23 cellular contexts compared by ENCODE assay signal in genomic region chr10:34890931-34891330, GRCh38.
"Had no signal": no experiment of that assay in that cellular context is flagged by ENCODE, and none has a peak within 500 bp of the region (broad histone marks: within the 10 kb centered on the region; RNA-seq: fewer than 3 reads in every experiment).

No MANE protein-coding gene starts in this region.

- H3K4me3 ChIP-seq: adrenal gland, pancreas, suprapubic skin had no signal

- H3K27ac Mint-ChIP-seq: activated naive CD4-positive, alpha-beta T cell treated with anti-CD3 and anti-CD28 coated beads, Interleukin-2, amount 50 U/mL, for 72 hours; activated T-helper 1 cell treated with anti-CD3 and anti-CD28 coated beads, Interleukin-12 subunit alpha, Interleukin-12 subunit beta, Interleukin-2, Interleukin-4 antibody, amounts not matched to agents 30 ng/mL and 10 ng/mL and 1 ng/mL, durations not matched to agents 14 hours and 24 hours and 36 hours; memory B cell; naive thymus-derived CD4-positive, alpha-beta T cell; stimulated activated naive CD8-positive, alpha-beta T cell treated with anti-CD3 and anti-CD28 coated beads, Interleukin-15, amount 100 ng/mL, for 72 hours had no signal

- H3K27me3 Mint-ChIP-seq: memory B cell; stimulated activated naive CD8-positive, alpha-beta T cell treated with anti-CD3 and anti-CD28 coated beads, Interleukin-15, amount 100 ng/mL, for 72 hours had no signal

- H3K36me3 ChIP-seq: adrenal gland, neutrophil, pancreas, suprapubic skin, WERI-Rb-1 had no signal

- ATAC-seq: activated naive CD4-positive, alpha-beta T cell treated with anti-CD3 and anti-CD28 coated beads, Interleukin-2, amount 50 U/mL, for 72 hours; left ventricle myocardium superior; naive thymus-derived CD4-positive, alpha-beta T cell; pancreas; stimulated activated naive CD8-positive, alpha-beta T cell treated with anti-CD3 and anti-CD28 coated beads, Interleukin-15, amount 100 ng/mL, for 72 hours had no signal

- H3K27ac ChIP-seq: adrenal gland, neutrophil, pancreas, suprapubic skin, WERI-Rb-1 had no signal

- H3K27me3 ChIP-seq: adrenal gland, neutrophil, pancreas, suprapubic skin had no signal

- H3K4me1 Mint-ChIP-seq: memory B cell; naive thymus-derived CD4-positive, alpha-beta T cell; stimulated activated naive CD8-positive, alpha-beta T cell treated with anti-CD3 and anti-CD28 coated beads, Interleukin-15, amount 100 ng/mL, for 72 hours had no signal

- H3K9me3 ChIP-seq: adrenal gland, neutrophil, pancreas, suprapubic skin had no signal

- H3K4me3 Mint-ChIP-seq: activated T-helper 1 cell treated with anti-CD3 and anti-CD28 coated beads, Interleukin-12 subunit alpha, Interleukin-12 subunit beta, Interleukin-2, Interleukin-4 antibody, amounts not matched to agents 30 ng/mL and 10 ng/mL and 1 ng/mL, durations not matched to agents 14 hours and 24 hours and 36 hours; memory B cell; naive thymus-derived CD4-positive, alpha-beta T cell; stimulated activated naive CD8-positive, alpha-beta T cell treated with anti-CD3 and anti-CD28 coated beads, Interleukin-15, amount 100 ng/mL, for 72 hours had no signal

- DNase-seq: activated CD4-positive, alpha-beta T cell treated with anti-CD3 and anti-CD28 coated beads, Interleukin-2, amount 50 U/mL, for 4 hours; activated gamma-delta T cell treated with Interleukin-2 at 50 U/mL for 16 hours; activated T-cell treated with anti-CD3 and anti-CD28 coated beads for 4 hours; adrenal gland; cerebellar nuclear complex; cortex of kidney; effector CD4-positive, alpha-beta T cell; foreskin fibroblast; glutamatergic neuron; kidney glomerular epithelial cell; left ventricle myocardium superior; naive thymus-derived CD4-positive, alpha-beta T cell; pancreas; stimulated activated CD8-positive, alpha-beta memory T cell treated with anti-CD3 and anti-CD28 coated beads, Interleukin-4, amount 100 ng/mL, for 48 hours; stimulated activated naive CD8-positive, alpha-beta T cell treated with anti-CD3 and anti-CD28 coated beads, Interleukin-15, amount 100 ng/mL, for 72 hours; T-helper 2 cell; trophoblast cell; WERI-Rb-1 had no signal

- H3K9me3 Mint-ChIP-seq: activated naive CD4-positive, alpha-beta T cell treated with anti-CD3 and anti-CD28 coated beads, Interleukin-2, amount 50 U/mL, for 72 hours; activated T-helper 1 cell treated with anti-CD3 and anti-CD28 coated beads, Interleukin-12 subunit alpha, Interleukin-12 subunit beta, Interleukin-2, Interleukin-4 antibody, amounts not matched to agents 30 ng/mL and 10 ng/mL and 1 ng/mL, durations not matched to agents 14 hours and 24 hours and 36 hours; memory B cell; stimulated activated naive CD8-positive, alpha-beta T cell treated with anti-CD3 and anti-CD28 coated beads, Interleukin-15, amount 100 ng/mL, for 72 hours had no signal

- H3K36me3 Mint-ChIP-seq: activated naive CD4-positive, alpha-beta T cell treated with anti-CD3 and anti-CD28 coated beads, Interleukin-2, amount 50 U/mL, for 72 hours; memory B cell; naive thymus-derived CD4-positive, alpha-beta T cell had no signal

- H3K4me1 ChIP-seq: adrenal gland, pancreas had no signal
